ENCODE assay signal across 25 cellular contexts in the genomic region with DNA sequence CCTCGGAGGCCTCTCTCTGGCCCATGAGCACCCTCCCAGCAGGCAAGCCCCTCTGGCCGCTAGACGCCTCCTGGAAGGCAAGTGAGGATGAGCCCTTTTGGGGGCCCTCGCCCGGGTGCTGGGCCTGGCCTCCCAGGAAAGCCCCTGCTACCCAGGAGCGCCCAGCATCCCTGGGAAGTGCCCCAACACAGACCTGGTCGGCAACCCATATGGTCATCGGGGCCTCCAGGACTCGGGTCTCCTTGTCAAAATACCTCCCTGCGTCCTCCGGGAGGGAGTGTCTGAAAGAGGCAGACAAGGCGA. TPM values are rescaled to one million over a fixed set of nuclear protein-coding genes. Genes with fewer than 3 reads are reported as not detected.
DNase-seq lines count a peak whose midpoint lies in the region; ATAC-seq, FAIRE-seq and TF ChIP-seq lines count a peak whose summit lies in the region.
"Had no signal": no experiment of that assay in that cellular context is flagged by ENCODE, and none has a peak within 500 bp of the region (broad histone marks: within the 10 kb centered on the region; RNA-seq: fewer than 3 reads in every experiment).

No MANE protein-coding gene starts in this region.

- H3K79me2 ChIP-seq in SK-N-SH (ENCODE audit: insufficient read depth) (no peaks in the 10 kb centered on the region), HepG2 (ENCODE audit: insufficient read depth, low read length) (peaks cover 13% of the 10 kb centered on the region), neural progenitor cell (ENCODE audit: low read depth) (no peaks in the 10 kb centered on the region)

- H3K36me3 Mint-ChIP-seq in neural progenitor cell = no peaks in the 10 kb centered on the region
- H3K36me3 Mint-ChIP-seq: CD4-positive, alpha-beta memory T cell had no signal

- TF ChIP-seq RAD21 in SK-N-SH (IDR thresholded peaks at IDR 0.05; ENCODE audit: low read length) = no peak
- TF ChIP-seq RAD21 in HepG2 (CRISPR knock-in tag; IDR thresholded peaks at IDR 0.05) = no peak

- H3K4me3 Mint-ChIP-seq in neural progenitor cell = no peak overlapping the region
- H3K4me3 Mint-ChIP-seq: B cell; CD4-positive, alpha-beta memory T cell had no signal

- H3K36me3 ChIP-seq in SK-N-SH (replicated peaks in 1 of 2; ENCODE audit: control insufficient read depth in 1 of 2, insufficient read depth in 2 of 2, low read length in 1 of 2) = no peaks in the 10 kb centered on the region
- H3K36me3 ChIP-seq in BLaER1 = no peaks in the 10 kb centered on the region
- H3K36me3 ChIP-seq in HepG2 (replicated peaks in 1 of 2; ENCODE audit: control insufficient read depth in 1 of 2, insufficient read depth in 2 of 2, low read length in 2 of 2) = no peaks in the 10 kb centered on the region; a peak in 1 of 5 replicates
- H3K36me3 ChIP-seq in spleen = no peaks in the 10 kb centered on the region
- H3K36me3 ChIP-seq in neural progenitor cell = no peaks in the 10 kb centered on the region

- H3K4me1 ChIP-seq in SK-N-SH (ENCODE audit: control insufficient read depth in 1 of 2, insufficient read depth in 2 of 2, low read depth in 1 of 2, low read length in 1 of 2) = peaks cover 0 to 4% of the 10 kb centered on the region in 2 experiments; a peak in 1 of 4 replicates
- peaks cover 81% of the 10 kb centered on the region for H3K4me1 ChIP-seq in BLaER1
- peaks cover 59% of the 10 kb centered on the region for H3K4me1 ChIP-seq in HepG2 (ENCODE audit: insufficient read depth, low read length)
- peaks cover 0 to 16% (median 10%) of the 10 kb centered on the region in 6 donors for H3K4me1 ChIP-seq in spleen
- H3K4me1 ChIP-seq in neural progenitor cell = no peaks in the 10 kb centered on the region

- TF ChIP-seq EP300 in SK-N-SH (IDR thresholded peaks at IDR 0.05; ENCODE audit: borderline replicate concordance in 1 of 2, low read depth in 1 of 2, low read length in 1 of 2) (no peak), HepG2 (IDR thresholded peaks at IDR 0.05; ENCODE audit: low read depth in 2 of 2, low read length in 2 of 2) (no peak), HepG2 (CRISPR knock-in tag; IDR thresholded peaks at IDR 0.05; ENCODE audit: borderline replicate concordance) (no peak)

- POLR2A ChIA-PET in SK-N-SH (lab: Yijun Ruan, JAX) (no interaction called here), HepG2 (lab: Yijun Ruan, JAX) (no interaction called here)

- no peak for FAIRE-seq in HepG2 (lab: Jason Lieb, UNC)
- FAIRE-seq: A204.1, GM12891, GM19239, H1 had no signal

- H4K20me1 ChIP-seq in SK-N-SH (ENCODE audit: insufficient read depth) (no peaks in the 10 kb centered on the region), BLaER1 (no peaks in the 10 kb centered on the region), HepG2 (ENCODE audit: insufficient read depth, low read length) (no peaks in the 10 kb centered on the region), neural progenitor cell (ENCODE audit: low read depth) (no peaks in the 10 kb centered on the region)

- H3K9me2 ChIP-seq in SK-N-SH = no peaks in the 10 kb centered on the region

- no TSS peak for BruUV-seq in HepG2 (replicated peaks; lab: Mats Ljungman, UMichigan)

- peaks cover 12% of the 10 kb centered on the region for H3K4me1 Mint-ChIP-seq in neural progenitor cell

- no peak for TF ChIP-seq POLR2A in HepG2 (IDR thresholded peaks at IDR 0.05; ENCODE audit: insufficient read depth in 1 of 2, low read depth in 2 of 2, low read length in 2 of 2)
- no peak for TF ChIP-seq POLR2A in spleen (IDR thresholded peaks at IDR 0.05)

- 20% methylated on average over 1 of the region's 12 CpGs for WGBS in SK-N-SH (ENCODE audit: low lambda C conversion rate)
- WGBS in HepG2 (ENCODE audit: low lambda C conversion rate) = 100% methylated on average over 7 of the region's 12 CpGs
- 75 to 91% (median 90%) methylated on average over 9 to 12 of the region's 12 CpGs for WGBS in spleen, 5 donors

- no peak overlapping the region for H3K9ac ChIP-seq in SK-N-SH
- H3K9ac ChIP-seq in BLaER1 = no peak overlapping the region
- H3K9ac ChIP-seq in HepG2 (ENCODE audit: insufficient read depth, low read depth, low read length) = no peak overlapping the region
- no peak overlapping the region for H3K9ac ChIP-seq in neural progenitor cell
- H3K9ac ChIP-seq: GM23248 had no signal

- H3K27ac Mint-ChIP-seq in neural progenitor cell = no peak overlapping the region
- H3K27ac Mint-ChIP-seq: B cell; CD4-positive, alpha-beta memory T cell had no signal

- intact Hi-C loops in HepG2 (cut with micrococcal nuclease; ENCODE audit: unreplicated experiment) = no loop called here
- intact Hi-C loops in spleen (cut with DNase I; ENCODE audit: low total_unique reads) = loop anchor here (10.0 kb wide), 1 partner anchor 105 kb away; no protein-coding TSS in a partner anchor

- CTCF ChIA-PET in SK-N-SH (lab: Yijun Ruan, JAX) (interaction anchor here (2.1 to 7.8 kb wide), 3 partner anchors 21 to 200 kb away, joined by 5 to 152 read pairs (median 58); no protein-coding TSS in a partner anchor), HepG2 (lab: Yijun Ruan, JAX; ENCODE audit: low intra/inter-chr PET ratio, low total read pairs) (no interaction called here)

- no peak overlapping the region for H3K4me2 ChIP-seq in SK-N-SH
- H3K4me2 ChIP-seq in BLaER1 = peak overlapping the region; percentile 34; the same call in 1 of the 2 replicates
- no peak overlapping the region for H3K4me2 ChIP-seq in HepG2 (ENCODE audit: low read depth, low read length)
- H3K4me2 ChIP-seq in neural progenitor cell = no peak overlapping the region

- peak; percentile 28 for DNase-seq in SK-N-SH
- DNase-seq in HepG2 (ENCODE audit: low spot score) = no peak
- DNase-seq in spleen = peak; percentile 48
- no peak for DNase-seq in neural progenitor cell (ENCODE audit: low spot score)
- no peak for DNase-seq in dermis blood vessel endothelial cell
- no peak for DNase-seq in RPMI8226
- DNase-seq: C1 segment of cervical spinal cord; Calu3; CD4-positive, alpha-beta memory T cell; COR-L47; DMS53; DMS79 treated with DMSO at 0.1 percent for 48 hours; GF-D8; GM23248; H7; HCEC 1CT had no signal

- H3K27me3 ChIP-seq in SK-N-SH (ENCODE audit: insufficient read depth) = no peaks in the 10 kb centered on the region
- peaks cover 9% of the 10 kb centered on the region for H3K27me3 ChIP-seq in BLaER1
- no peaks in the 10 kb centered on the region for H3K27me3 ChIP-seq in HepG2 (ENCODE audit: control insufficient read depth in 1 of 2, insufficient read depth in 2 of 2, low read length in 2 of 2)
- peaks cover 0 to 29% (median 0%) of the 10 kb centered on the region in 7 donors for H3K27me3 ChIP-seq in spleen (replicated peaks in 1 of 7)
- H3K27me3 ChIP-seq in neural progenitor cell = peaks cover 4% of the 10 kb centered on the region

- in situ Hi-C loops in HepG2 (cut with HindIII; ENCODE audit: extremely low pct_ligation_motif_present, low pct_unique_long_range_greater_than_20kb) = no loop called here

- H3K4me3 ChIP-seq in SK-N-SH (ENCODE audit: low read depth in 2 of 2, low read length in 1 of 2) (no peak overlapping the region), BLaER1 (no peak overlapping the region), HepG2 (replicated peaks in 1 of 3; ENCODE audit: insufficient read depth in 1 of 3, low read depth in 2 of 3, low read length in 3 of 3) (no peak overlapping the region), spleen (no peak overlapping the region), neural progenitor cell (no peak overlapping the region)
- H3K4me3 ChIP-seq: GM23248 had no signal

- H3F3A ChIP-seq in SK-N-SH (replicated peaks; ENCODE audit: insufficient read depth) = no peaks in the 10 kb centered on the region
- no peaks in the 10 kb centered on the region for H3F3A ChIP-seq in neural progenitor cell (ENCODE audit: low read depth)

- no peak for TF ChIP-seq CTCF in SK-N-SH (IDR thresholded peaks at IDR 0.05)
- no peak for TF ChIP-seq CTCF in HepG2 (CRISPR knock-in tag; IDR thresholded peaks at IDR 0.05)
- no peak for TF ChIP-seq CTCF in spleen (IDR thresholded peaks at IDR 0.05 in 8 of 11, conservative IDR thresholded peaks at IDR 0.05 in 3 of 11)
- no peak for TF ChIP-seq CTCF in neural progenitor cell (IDR thresholded peaks at IDR 0.05)

- H2AFZ ChIP-seq in SK-N-SH (ENCODE audit: low read depth) (no peak overlapping the region), HepG2 (ENCODE audit: low read length) (no peak overlapping the region), neural progenitor cell (replicated peaks) (no peak overlapping the region)
- H2AFZ ChIP-seq: GM23248 had no signal

- peaks cover 4% of the 10 kb centered on the region for H3K27me3 Mint-ChIP-seq in neural progenitor cell (ENCODE audit: insufficient read depth, low read depth)
- H3K27me3 Mint-ChIP-seq: B cell had no signal

- no peak overlapping the region for H3K27ac ChIP-seq in SK-N-SH (ENCODE audit: low read depth in 2 of 2, low read length in 1 of 2)
- no peak overlapping the region for H3K27ac ChIP-seq in BLaER1
- peak overlapping the region; percentile 91 for H3K27ac ChIP-seq in HepG2 (ENCODE audit: extremely low read length, insufficient read depth, low read length)
- H3K27ac ChIP-seq in spleen = no peak overlapping the region
- H3K27ac ChIP-seq in neural progenitor cell = no peak overlapping the region
- H3K27ac ChIP-seq: 22Rv1, GM23248 had no signal

- no peak for ATAC-seq in SK-N-SH treated with all-trans-retinoic acid at 6 μM for 48 hours
- ATAC-seq in HepG2 = no peak

- H3K9me3 ChIP-seq in SK-N-SH (no peaks in the 10 kb centered on the region), BLaER1 (peaks cover 2% of the 10 kb centered on the region; the same call in 1 of the 2 replicates), HepG2 (ENCODE audit: low read length) (no peaks in the 10 kb centered on the region), spleen (no peaks in the 10 kb centered on the region), neural progenitor cell (ENCODE audit: low read depth) (no peaks in the 10 kb centered on the region)

- H3K9me3 Mint-ChIP-seq in neural progenitor cell = no peaks in the 10 kb centered on the region
- H3K9me3 Mint-ChIP-seq: CD4-positive, alpha-beta memory T cell had no signal

RNA-seq across cellular contexts. Expression of gene TMEM52, which starts 21.0 kb away (rescaled TPM):
- polyA plus RNA-seq in SK-N-SH (2012; rRNA removed) (3.8 and 4.8 TPM in 2 replicates), HepG2 (2011; rRNA removed) (13.2 and 15.3 TPM in 2 replicates), spleen (1 to 10 TPM in 1 of 3 donors, under 1 TPM in 2; 0.35 to 1.9 (median 0.64) TPM)
- 1.7 and 2.8 TPM in 2 replicates for polyA plus RNA-seq in SK-N-SH (2012; cell fraction: cytosol; rRNA removed)
- 8.9 and 11.6 TPM in 2 replicates for polyA plus RNA-seq in SK-N-SH (2012; cell fraction: nucleus; rRNA removed)
- total RNA-seq in HepG2 (2016; rRNA removed; fragmentation: Illumina TruSeq; extraction: Trizol) (12.9 and 18.7 TPM in 2 replicates), spleen (1 to 10 TPM in 6 of 7 donors, not detected in 1; 1.1 to 4.7 (median 1.8) TPM), neural progenitor cell (ENCODE audit: low replicate concordance) (2.9 and 7.4 TPM in 2 replicates), dermis blood vessel endothelial cell (0.37 TPM in 1 of 2 replicates, not detected in the other)
- 49.1 and 56.2 TPM in 2 replicates for total RNA-seq in HepG2 (2016; cell fraction: cytosol; rRNA removed; fragmentation: Illumina TruSeq; extraction: Trizol; ENCODE audit: low read depth)
- 9.2 and 18.5 TPM in 2 replicates for total RNA-seq in HepG2 (2016; cell fraction: insoluble cytoplasmic fraction; rRNA removed; fragmentation: Illumina TruSeq; extraction: Trizol)
- 52.4 and 62.3 TPM in 2 replicates for total RNA-seq in HepG2 (2016; cell fraction: membrane; rRNA removed; fragmentation: Illumina TruSeq; extraction: Trizol)
- 7.7 and 11.9 TPM in 2 replicates for total RNA-seq in HepG2 (2016; cell fraction: nucleus; rRNA removed; fragmentation: Illumina TruSeq; extraction: Trizol)
- 12.8 and 25.5 TPM in 2 replicates for polyA plus RNA-seq in HepG2 (2011; cell fraction: cytosol; rRNA removed)
- 29.4 and 36.3 TPM in 2 replicates for polyA plus RNA-seq in HepG2 (2011; cell fraction: nucleus; rRNA removed)
- 6.6 and 7.8 TPM in 2 replicates for polyA plus RNA-seq in HepG2 (2012)
- polyA plus RNA-seq in HepG2 (2016; cell fraction: cytosol; fragmentation: Illumina TruSeq; extraction: Trizol; ENCODE audit: low read depth) = 77.9 and 88.5 TPM in 2 replicates
- polyA plus RNA-seq in HepG2 (2016; cell fraction: insoluble cytoplasmic fraction; fragmentation: Illumina TruSeq; extraction: Trizol; ENCODE audit: low read depth) = 13.6 and 17.5 TPM in 2 replicates
- 69.4 and 73.4 TPM in 2 replicates for polyA plus RNA-seq in HepG2 (2016; cell fraction: membrane; fragmentation: Illumina TruSeq; extraction: Trizol; ENCODE audit: low read depth)
- 21.1 and 21.2 TPM in 2 replicates for polyA plus RNA-seq in HepG2 (2016; cell fraction: nucleus; fragmentation: Illumina TruSeq; extraction: Trizol; ENCODE audit: insufficient read depth, low read depth)
- polyA minus RNA-seq in HepG2 (2011; rRNA and poly(A)+ RNA removed; ENCODE audit: low replicate concordance) = 1.1 and 27.0 TPM in 2 replicates
- polyA minus RNA-seq in HepG2 (2011; cell fraction: cytosol; rRNA and poly(A)+ RNA removed) = 7.6 and 7.8 TPM in 2 replicates
- polyA minus RNA-seq in HepG2 (2011; cell fraction: nucleus; rRNA and poly(A)+ RNA removed) = 2.3 and 2.6 TPM in 2 replicates
- total RNA-seq: GM23248 had no signal
- polyA plus RNA-seq: CD4-positive, alpha-beta memory T cell had no signal

RNA-seq across cellular contexts. Expression of gene CALML6, which starts 25.0 kb away (rescaled TPM):
- polyA plus RNA-seq in SK-N-SH (2012; rRNA removed) (0.87 and 1.3 TPM in 2 replicates), HepG2 (2011; rRNA removed) (0.12 TPM in 1 of 2 replicates, not detected in the other), spleen (1 to 10 TPM in 1 of 3 donors, under 1 TPM in 2; 0.58 to 1.8 (median 0.85) TPM)
- polyA plus RNA-seq in SK-N-SH (2012; cell fraction: cytosol; rRNA removed) = 0.03 TPM in 2 replicates
- polyA plus RNA-seq in SK-N-SH (2012; cell fraction: nucleus; rRNA removed) = 8.0 and 11.4 TPM in 2 replicates
- total RNA-seq in HepG2 (2016; rRNA removed; fragmentation: Illumina TruSeq; extraction: Trizol) (0.11 TPM in 1 of 2 replicates, not detected in the other), spleen (1 to 10 TPM in 1 of 7 donors, under 1 TPM in 4, not detected in 2; 0.34 to 3.0 (median 0.66) TPM), neural progenitor cell (ENCODE audit: low replicate concordance) (0.53 TPM in 1 of 2 replicates, not detected in the other), dermis blood vessel endothelial cell (0.34 TPM in 1 of 2 replicates, not detected in the other)
- not detected in 2 replicates for total RNA-seq in HepG2 (2016; cell fraction: cytosol; rRNA removed; fragmentation: Illumina TruSeq; extraction: Trizol; ENCODE audit: low read depth)
- 0.13 TPM in 1 of 2 replicates, not detected in the other for total RNA-seq in HepG2 (2016; cell fraction: insoluble cytoplasmic fraction; rRNA removed; fragmentation: Illumina TruSeq; extraction: Trizol)
- not detected in 2 replicates for total RNA-seq in HepG2 (2016; cell fraction: membrane; rRNA removed; fragmentation: Illumina TruSeq; extraction: Trizol)
- not detected in 2 replicates for total RNA-seq in HepG2 (2016; cell fraction: nucleus; rRNA removed; fragmentation: Illumina TruSeq; extraction: Trizol)
- not detected in 2 replicates for polyA plus RNA-seq in HepG2 (2011; cell fraction: cytosol; rRNA removed)
- 0.80 and 1.5 TPM in 2 replicates for polyA plus RNA-seq in HepG2 (2011; cell fraction: nucleus; rRNA removed)
- polyA plus RNA-seq in HepG2 (2012) = not detected in 2 replicates
- not detected in 2 replicates for polyA plus RNA-seq in HepG2 (2016; cell fraction: cytosol; fragmentation: Illumina TruSeq; extraction: Trizol; ENCODE audit: low read depth)
- polyA plus RNA-seq in HepG2 (2016; cell fraction: insoluble cytoplasmic fraction; fragmentation: Illumina TruSeq; extraction: Trizol; ENCODE audit: low read depth) = not detected in 2 replicates
- polyA plus RNA-seq in HepG2 (2016; cell fraction: membrane; fragmentation: Illumina TruSeq; extraction: Trizol; ENCODE audit: low read depth) = not detected in 2 replicates
- polyA plus RNA-seq in HepG2 (2016; cell fraction: nucleus; fragmentation: Illumina TruSeq; extraction: Trizol; ENCODE audit: insufficient read depth, low read depth) = 0.38 and 0.87 TPM in 2 replicates
- not detected in 2 replicates for polyA minus RNA-seq in HepG2 (2011; rRNA and poly(A)+ RNA removed; ENCODE audit: low replicate concordance)
- polyA minus RNA-seq in HepG2 (2011; cell fraction: cytosol; rRNA and poly(A)+ RNA removed) = not detected in 2 replicates
- 0.64 TPM in 1 of 2 replicates, not detected in the other for polyA minus RNA-seq in HepG2 (2011; cell fraction: nucleus; rRNA and poly(A)+ RNA removed)
- total RNA-seq: G401 had no signal
- polyA plus RNA-seq: CD4-positive, alpha-beta memory T cell; GM23248 had no signal

RNA-seq across cellular contexts. Expression of gene GNB1, which starts 49.2 kb away (rescaled TPM):
- 355 and 364 TPM in 2 replicates for polyA plus RNA-seq in SK-N-SH (2012; rRNA removed)
- 284 and 376 TPM in 2 replicates for polyA plus RNA-seq in SK-N-SH (2012; cell fraction: cytosol; rRNA removed)
- 202 and 299 TPM in 2 replicates for polyA plus RNA-seq in SK-N-SH (2012; cell fraction: nucleus; rRNA removed)
- total RNA-seq in HepG2 (2016; rRNA removed; fragmentation: Illumina TruSeq; extraction: Trizol) = 66.2 and 76.7 TPM in 2 replicates
- total RNA-seq in HepG2 (2016; cell fraction: cytosol; rRNA removed; fragmentation: Illumina TruSeq; extraction: Trizol; ENCODE audit: low read depth) = 98.5 and 108 TPM in 2 replicates
- 68.2 and 68.8 TPM in 2 replicates for total RNA-seq in HepG2 (2016; cell fraction: insoluble cytoplasmic fraction; rRNA removed; fragmentation: Illumina TruSeq; extraction: Trizol)
- total RNA-seq in HepG2 (2016; cell fraction: membrane; rRNA removed; fragmentation: Illumina TruSeq; extraction: Trizol) = 163 and 168 TPM in 2 replicates
- 45.2 and 49.3 TPM in 2 replicates for total RNA-seq in HepG2 (2016; cell fraction: nucleus; rRNA removed; fragmentation: Illumina TruSeq; extraction: Trizol)
- polyA plus RNA-seq in HepG2 (2011; rRNA removed) = 327 and 345 TPM in 2 replicates
- polyA plus RNA-seq in HepG2 (2011; cell fraction: cytosol; rRNA removed) = 278 and 286 TPM in 2 replicates
- 169 and 179 TPM in 2 replicates for polyA plus RNA-seq in HepG2 (2011; cell fraction: nucleus; rRNA removed)
- 196 and 197 TPM in 2 replicates for polyA plus RNA-seq in HepG2 (2012)
- polyA plus RNA-seq in HepG2 (2016; cell fraction: cytosol; fragmentation: Illumina TruSeq; extraction: Trizol; ENCODE audit: low read depth) = 302 and 370 TPM in 2 replicates
- 201 and 257 TPM in 2 replicates for polyA plus RNA-seq in HepG2 (2016; cell fraction: insoluble cytoplasmic fraction; fragmentation: Illumina TruSeq; extraction: Trizol; ENCODE audit: low read depth)
- polyA plus RNA-seq in HepG2 (2016; cell fraction: membrane; fragmentation: Illumina TruSeq; extraction: Trizol; ENCODE audit: low read depth) = 387 and 445 TPM in 2 replicates
- polyA plus RNA-seq in HepG2 (2016; cell fraction: nucleus; fragmentation: Illumina TruSeq; extraction: Trizol; ENCODE audit: insufficient read depth, low read depth) = 156 and 160 TPM in 2 replicates
- 349 and 450 TPM in 2 replicates for polyA minus RNA-seq in HepG2 (2011; rRNA and poly(A)+ RNA removed; ENCODE audit: low replicate concordance)
- 168 and 187 TPM in 2 replicates for polyA minus RNA-seq in HepG2 (2011; cell fraction: cytosol; rRNA and poly(A)+ RNA removed)
- polyA minus RNA-seq in HepG2 (2011; cell fraction: nucleus; rRNA and poly(A)+ RNA removed) = 63.1 and 70.6 TPM in 2 replicates
- total RNA-seq in spleen = 100 to 1,000 TPM; 186 to 304 (median 273) TPM
- 100 to 1,000 TPM in 1 of 3 donors, 10 to 100 TPM in 2; 76.0 to 132 (median 95.5) TPM for polyA plus RNA-seq in spleen
- 175 and 197 TPM in 2 replicates for total RNA-seq in neural progenitor cell (ENCODE audit: low replicate concordance)
- 87.8 and 181 TPM in 2 replicates for total RNA-seq in dermis blood vessel endothelial cell

Comparison
In these comparisons a context has a peak if more than half of its experiments do, and no peak if none do; other contexts are left out.
1. DNase-seq: peak in SK-N-SH (single experiment) and spleen (single experiment); none in HepG2 (single experiment), neural progenitor cell (single experiment), dermis blood vessel endothelial cell (single experiment) and RPMI8226 (single experiment).